In genomic region chr14:105472496-105472991, GRCh38 we compare ENCODE assay signal across 17 cellular contexts. TPM values are rescaled to one million over a fixed set of nuclear protein-coding genes. Genes with fewer than 3 reads are reported as not detected.
DNase-seq lines count a peak whose midpoint lies in the region; ATAC-seq, FAIRE-seq and TF ChIP-seq lines count a peak whose summit lies in the region.
"Had no signal": no experiment of that assay in that cellular context is flagged by ENCODE, and none has a peak within 500 bp of the region (broad histone marks: within the 10 kb centered on the region; RNA-seq: fewer than 3 reads in every experiment).

No MANE protein-coding gene starts in this region.

- H3K9me3 Mint-ChIP-seq in osteocyte (ENCODE audit: unreplicated experiment), result no peaks in the 10 kb centered on the region
- H3K9me3 Mint-ChIP-seq: IgD-negative memory B cell had no signal

- FAIRE-seq in RCC 7860 (lab: Jason Lieb, UNC), result no peak
- FAIRE-seq: islet of Langerhans had no signal

- peaks cover 18% of the 10 kb centered on the region for H3K36me3 ChIP-seq in BLaER1

- H3K9me3 ChIP-seq in BLaER1, result no peaks in the 10 kb centered on the region
- H3K9me3 ChIP-seq: neutrophil had no signal

- H3K4me2 ChIP-seq in BLaER1, result peak overlapping the region; percentile 100

- H3K9ac ChIP-seq in BLaER1, result peak overlapping the region; percentile 41

- no peaks in the 10 kb centered on the region for H3K27me3 Mint-ChIP-seq in osteocyte (ENCODE audit: unreplicated experiment)

- peaks cover 91% of the 10 kb centered on the region for H3K4me1 ChIP-seq in BLaER1

- TF ChIP-seq CTCF in VCaP (conservative IDR thresholded peaks at IDR 0.05), result no peak
- no peak for TF ChIP-seq CTCF in osteocyte (IDR thresholded peaks at IDR 0.05)

- H3K36me3 Mint-ChIP-seq in osteocyte (ENCODE audit: unreplicated experiment), result no peaks in the 10 kb centered on the region
- H3K36me3 Mint-ChIP-seq: IgD-negative memory B cell had no signal

- peaks cover 84% of the 10 kb centered on the region for H4K20me1 ChIP-seq in BLaER1

- H3K27ac Mint-ChIP-seq in osteocyte (ENCODE audit: unreplicated experiment), result peak overlapping the region; percentile 68

- peaks cover 29% of the 10 kb centered on the region for H3K27me3 ChIP-seq in BLaER1

- ATAC-seq in HG03439 (IDR thresholded peaks at IDR 0.05; ENCODE audit: unreplicated experiment) (no peak), GM18517 (IDR thresholded peaks at IDR 0.05; ENCODE audit: unreplicated experiment) (no peak)

- intact Hi-C loops in cardiac septum (cut with DNase I), result loop anchor here (5.0 kb wide), 1 partner anchor 380 kb away; no protein-coding TSS in a partner anchor

- peaks cover 44% of the 10 kb centered on the region for H3K4me1 Mint-ChIP-seq in osteocyte (ENCODE audit: unreplicated experiment)

- H3K4me3 ChIP-seq in BLaER1, result no peak overlapping the region; the same call in 1 of the 2 replicates

- no peak overlapping the region for H3K4me3 Mint-ChIP-seq in osteocyte (ENCODE audit: unreplicated experiment)

- H3K27ac ChIP-seq in BLaER1 (peak overlapping the region; percentile 55; the same call in 1 of the 2 replicates), VCaP (peak overlapping the region; percentile 82)
- H3K27ac ChIP-seq: neutrophil had no signal

- DNase-seq in cardiac septum (ENCODE audit: low spot score), result peak; percentile 89
- no peak for DNase-seq in osteocyte (ENCODE audit: extremely low spot score, unreplicated experiment)
- no peak for DNase-seq in stimulated activated CD4-positive, alpha-beta T cell treated with anti-CD3 and anti-CD28 coated beads, Interleukin-1b, Interleukin-23, amount 100 ng/mL, for 48 hours
- DNase-seq in RCC 7860 (ENCODE audit: low spot score), result no peak
- DNase-seq: activated effector memory CD4-positive, alpha-beta T cell treated with Interleukin-2 at 50 U/mL for 16 hours; central memory CD4-positive, alpha-beta T cell; EL; H7; NCI-H187 treated with DMSO at 0.1 percent for 48 hours; NCI-H82 had no signal

RNA-seq across cellular contexts. Expression of gene CRIP2, which starts 2.1 kb away (rescaled TPM):
- total RNA-seq in cardiac septum (918 TPM), osteocyte (183 and 191 TPM in 2 replicates)

RNA-seq across cellular contexts. Expression of gene CRIP1, which starts 14.1 kb away (rescaled TPM):
- total RNA-seq in cardiac septum, result 68.2 TPM
- 31.0 and 34.1 TPM in 2 replicates for total RNA-seq in osteocyte

RNA-seq across cellular contexts. Expression of gene TEDC1, which starts 18.5 kb away (rescaled TPM):
- total RNA-seq in cardiac septum (3.8 TPM), osteocyte (8.4 and 11.0 TPM in 2 replicates)

RNA-seq across cellular contexts. Expression of gene MTA1, which starts 52.9 kb away (rescaled TPM):
- total RNA-seq in cardiac septum, result 140 TPM
- total RNA-seq in osteocyte, result 122 and 132 TPM in 2 replicates

RNA-seq across cellular contexts. Expression of gene TMEM121, which starts 53.8 kb away (rescaled TPM):
- total RNA-seq in cardiac septum (1.3 TPM), osteocyte (3.3 and 3.6 TPM in 2 replicates)
